Comparison of ENCODE assay signal across 1 cellular context in genomic region chr6:150996968-150997367, GRCh38.
TF ChIP-seq lines count a peak whose summit lies in the region.

No MANE protein-coding gene starts in this region.

TF ChIP-seq in GM23338, 12 proteins besides CTCF, POLR2A, EP300 and RAD21 (continued from another document):
- TF ChIP-seq ZNF462 (CRISPR knock-in tag; IDR thresholded peaks at IDR 0.05) (no peak), ZNF331 (CRISPR knock-in tag; IDR thresholded peaks at IDR 0.05; ENCODE audit: low read depth) (no peak), EZH2 (IDR thresholded peaks at IDR 0.05; ENCODE audit: low read depth, unreplicated experiment) (no peak), CREB1 (CRISPR knock-in tag; IDR thresholded peaks at IDR 0.05; ENCODE audit: low read depth) (no peak)
